In the genomic region with DNA sequence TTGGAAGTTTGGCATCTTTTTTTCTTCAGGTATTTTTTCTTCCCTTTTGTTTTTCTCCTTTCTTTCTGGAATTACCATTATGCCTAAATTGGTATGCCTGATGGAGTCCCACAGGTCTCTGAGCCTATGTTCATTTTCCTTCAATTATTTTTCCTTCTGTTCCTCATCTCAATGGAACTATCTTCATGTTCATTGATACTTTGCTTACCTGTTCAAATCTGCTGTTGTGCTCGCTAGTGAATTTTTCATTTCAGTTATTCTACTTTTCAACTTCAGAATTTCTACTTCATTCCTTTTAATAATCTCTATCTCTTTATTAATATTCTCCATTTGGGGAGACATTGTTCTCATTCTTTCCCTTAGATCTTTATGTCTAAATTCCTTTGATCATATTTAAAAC, we compare ENCODE assay signal across 12 cellular contexts. TPM values are rescaled to one million over a fixed set of nuclear protein-coding genes. Genes with fewer than 3 reads are reported as not detected.
"Had no signal": no experiment of that assay in that cellular context is flagged by ENCODE, and none has a peak within 500 bp of the region (broad histone marks: within the 10 kb centered on the region; RNA-seq: fewer than 3 reads in every experiment).

No MANE protein-coding gene starts in this region.

- H3K4me1 ChIP-seq: HAP-1 had no signal

- H3K4me2 ChIP-seq: GM23338 had no signal

- FAIRE-seq: H1, H54 had no signal

- H3K36me3 ChIP-seq: HAP-1 had no signal

- H3K4me3 ChIP-seq: GM23248, GM23338, HAP-1 had no signal

- H3K9me3 ChIP-seq: HAP-1 had no signal

- H3K27ac ChIP-seq: GM23248 had no signal

- ATAC-seq: GM23338, HCT116 had no signal

- H2AFZ ChIP-seq: GM23248, GM23338 had no signal

- H3K9ac ChIP-seq: GM23248 had no signal

- DNase-seq: GM23248, GOT3, H7, H9, HCEC 1CT, HFFc6 had no signal

RNA-seq across cellular contexts. Expression of a gene that starts 16.1 kb away (rescaled TPM):
- total RNA-seq: GM23248, H1, H4, HFFc6 had no signal
- polyA plus RNA-seq: GM23248, GM23338 had no signal
